1 cellular context compared by ENCODE assay signal in the genomic region with DNA sequence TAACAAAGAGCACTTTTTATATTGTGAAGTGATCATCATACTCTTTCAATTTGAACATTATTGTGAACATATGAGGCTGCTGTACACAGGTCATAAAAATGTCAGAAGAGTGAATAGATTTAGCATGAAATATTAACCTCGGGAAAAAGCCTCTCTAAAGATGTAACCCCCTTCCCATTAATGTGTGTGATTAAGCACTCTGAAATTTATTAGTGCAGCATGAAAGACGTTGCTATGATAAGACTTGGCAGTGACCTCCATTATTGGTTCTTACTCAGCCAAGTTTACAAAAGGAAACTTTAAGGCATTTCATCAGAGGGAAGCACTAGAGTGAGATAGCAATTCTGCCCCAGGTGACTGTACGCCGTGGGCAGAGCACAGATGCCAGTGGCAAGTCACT.
A peak's percentile ranks its signal among the peaks of the same experiment; 100 is the strongest.
TF ChIP-seq lines count a peak whose summit lies in the region.

No MANE protein-coding gene starts in this region.

TF ChIP-seq in A549, 52 proteins besides CTCF, POLR2A, EP300 and RAD21 (continued from another document):
- TF ChIP-seq FOSL2 (IDR thresholded peaks at IDR 0.05) (0 out of 2 replicates have a peak, but pooled peaks have one; percentile 36), FOSL2 (CRISPR knock-in tag; IDR thresholded peaks at IDR 0.05) (no peak), CEBPB (IDR thresholded peaks at IDR 0.05) (0 out of 4 replicates have a peak, but pooled peaks of 1 of the 2 experiments have one; percentile 18), HMGXB4 (CRISPR knock-in tag; IDR thresholded peaks at IDR 0.05; ENCODE audit: borderline replicate concordance) (no peak), FOXS1 (CRISPR knock-in tag; IDR thresholded peaks at IDR 0.05) (no peak), EHMT2 (IDR thresholded peaks at IDR 0.05; ENCODE audit: low read depth) (no peak), GATA3 (IDR thresholded peaks at IDR 0.05; ENCODE audit: borderline replicate concordance) (no peak; the same call in 1 of the 2 replicates), NR3C1 (IDR thresholded peaks at IDR 0.05) (no peak), KDM5A (IDR thresholded peaks at IDR 0.05) (no peak), FOSB (CRISPR knock-in tag; IDR thresholded peaks at IDR 0.05) (no peak), HES2 (IDR thresholded peaks at IDR 0.05) (no peak), PBX3 (IDR thresholded peaks at IDR 0.05) (no peak), RARB (CRISPR knock-in tag; IDR thresholded peaks at IDR 0.05) (no peak)
- TF ChIP-seq, protein P1, sequence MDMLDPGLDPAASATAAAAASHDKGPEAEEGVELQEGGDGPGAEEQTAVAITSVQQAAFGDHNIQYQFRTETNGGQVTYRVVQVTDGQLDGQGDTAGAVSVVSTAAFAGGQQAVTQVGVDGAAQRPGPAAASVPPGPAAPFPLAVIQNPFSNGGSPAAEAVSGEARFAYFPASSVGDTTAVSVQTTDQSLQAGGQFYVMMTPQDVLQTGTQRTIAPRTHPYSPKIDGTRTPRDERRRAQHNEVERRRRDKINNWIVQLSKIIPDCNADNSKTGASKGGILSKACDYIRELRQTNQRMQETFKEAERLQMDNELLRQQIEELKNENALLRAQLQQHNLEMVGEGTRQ (IDR thresholded peaks at IDR 0.05): no peak
